In the genomic region with DNA sequence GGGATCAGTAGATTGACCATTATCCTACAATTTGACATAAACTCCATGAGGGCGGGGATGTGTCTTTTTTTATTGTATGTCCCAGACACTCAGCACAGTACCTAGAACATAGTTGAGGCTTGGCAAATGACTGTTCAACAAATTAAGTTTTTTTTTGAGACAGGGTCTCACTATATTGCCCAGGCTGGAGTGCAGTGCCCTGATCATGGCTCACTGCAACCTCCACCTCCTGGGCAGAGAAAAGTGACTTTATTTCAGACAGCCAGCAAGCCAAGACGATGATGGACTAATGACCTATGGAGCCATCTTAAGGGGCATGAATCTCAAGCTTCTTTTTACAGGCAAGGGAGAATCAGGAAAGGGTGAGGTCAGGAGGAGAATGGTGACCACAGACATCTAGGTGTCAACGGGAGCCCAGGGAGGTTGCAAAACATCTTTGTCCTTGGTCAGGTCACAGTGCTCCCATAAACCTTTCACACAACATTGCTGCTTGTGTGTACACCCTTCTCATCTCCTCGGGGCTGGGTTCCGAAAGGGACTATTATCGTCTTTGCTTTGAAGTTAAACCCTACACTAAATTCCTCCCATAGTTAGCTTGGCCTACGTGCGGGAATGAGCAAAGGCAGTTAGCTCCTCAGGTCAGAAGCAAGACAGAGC, we compare ENCODE assay signal across 1 cellular context.
TF ChIP-seq lines count a peak whose summit lies in the region.
"Not testable (repeated sequence)": the region's sequence is repeated elsewhere in the genome, so short reads cannot be mapped to it uniquely, and the experiment has no call there.

No MANE protein-coding gene starts in this region.

TF ChIP-seq in HepG2, 621 proteins besides CTCF, POLR2A, EP300 and RAD21:
- TF ChIP-seq ELF3 (CRISPR knock-in tag; IDR thresholded peaks at IDR 0.05), result peak; percentile 31; the same call in 1 of the 2 replicates
- 0 out of 2 replicates have a peak, but pooled peaks have one; percentile 36 for TF ChIP-seq ZMYM3 (CRISPR knock-in tag; IDR thresholded peaks at IDR 0.05)
- TF ChIP-seq CREM (IDR thresholded peaks at IDR 0.05), result peak; percentile 44
- TF ChIP-seq CREM (CRISPR knock-in tag; IDR thresholded peaks at IDR 0.05); FOXP1 (IDR thresholded peaks at IDR 0.05); CREB1 (IDR thresholded peaks at IDR 0.05); LCORL (IDR thresholded peaks at IDR 0.05); SOX6 (IDR thresholded peaks at IDR 0.05); SOX13 (IDR thresholded peaks at IDR 0.05): not testable (repeated sequence)
- TF ChIP-seq FOXA3 (CRISPR knock-in tag; IDR thresholded peaks at IDR 0.05), result peak; percentile 36; the same call in 1 of the 2 replicates
- peak; percentile 73; the same call in 1 of the 2 replicates for TF ChIP-seq RXRA (CRISPR knock-in tag; IDR thresholded peaks at IDR 0.05)
- TF ChIP-seq ZNF121 (CRISPR knock-in tag; IDR thresholded peaks at IDR 0.05), result peak; percentile 95
- TF ChIP-seq, protein P1, sequence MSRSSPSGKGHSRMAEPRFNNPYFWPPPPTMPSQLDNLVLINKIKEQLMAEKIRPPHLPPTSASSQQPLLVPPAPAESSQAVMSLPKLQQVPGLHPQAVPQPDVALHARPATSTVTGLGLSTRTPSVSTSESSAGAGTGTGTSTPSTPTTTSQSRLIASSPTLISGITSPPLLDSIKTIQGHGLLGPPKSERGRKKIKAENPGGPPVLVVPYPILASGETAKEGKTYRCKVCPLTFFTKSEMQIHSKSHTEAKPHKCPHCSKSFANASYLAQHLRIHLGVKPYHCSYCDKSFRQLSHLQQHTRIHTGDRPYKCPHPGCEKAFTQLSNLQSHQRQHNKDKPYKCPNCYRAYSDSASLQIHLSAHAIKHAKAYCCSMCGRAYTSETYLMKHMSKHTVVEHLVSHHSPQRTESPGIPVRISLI (CRISPR knock-in tag; IDR thresholded peaks at IDR 0.05; ENCODE audit: borderline replicate concordance), result 0 out of 2 replicates have a peak, but pooled peaks have one; percentile 7
- peak; percentile 50; the same call in 1 of the 2 replicates for TF ChIP-seq NR2F6 (IDR thresholded peaks at IDR 0.05)
- peak; percentile 49; the same call in 1 of the 2 replicates for TF ChIP-seq NR2F6 (CRISPR knock-in tag; IDR thresholded peaks at IDR 0.05)
- TF ChIP-seq ASH2L (IDR thresholded peaks at IDR 0.05; ENCODE audit: insufficient read length, low read depth, low read length), result peak; percentile 28
- peak; percentile 16; the same call in 1 of the 2 replicates for TF ChIP-seq SAP130 (CRISPR knock-in tag; IDR thresholded peaks at IDR 0.05; ENCODE audit: low read depth)
- peak; percentile 82 for TF ChIP-seq TCF7 (IDR thresholded peaks at IDR 0.05; ENCODE audit: low read depth)
- 0 out of 2 replicates have a peak, but pooled peaks have one; percentile 11 for TF ChIP-seq MIXL1 (CRISPR knock-in tag; IDR thresholded peaks at IDR 0.05)
- TF ChIP-seq BCL6 (CRISPR knock-in tag; IDR thresholded peaks at IDR 0.05), result 0 out of 2 replicates have a peak, but pooled peaks have one; percentile 18
- TF ChIP-seq FOXP1 (CRISPR knock-in tag; IDR thresholded peaks at IDR 0.05), result peak; percentile 19; the same call in 1 of the 2 replicates
- TF ChIP-seq NCOA2 (CRISPR knock-in tag; IDR thresholded peaks at IDR 0.05), result peak; percentile 57; the same call in 1 of the 2 replicates
- TF ChIP-seq FOSL2 (CRISPR knock-in tag; IDR thresholded peaks at IDR 0.05), result peak; percentile 12; the same call in 1 of the 2 replicates
- TF ChIP-seq RARA (CRISPR knock-in tag; IDR thresholded peaks at IDR 0.05), result peak; percentile 69
- peak; percentile 43; the same call in 1 of the 2 replicates for TF ChIP-seq GATAD2A (CRISPR knock-in tag; IDR thresholded peaks at IDR 0.05)
- TF ChIP-seq HOXA3 (CRISPR knock-in tag; IDR thresholded peaks at IDR 0.05), result peak; percentile 20; the same call in 1 of the 2 replicates
- TF ChIP-seq RXRB (CRISPR knock-in tag; IDR thresholded peaks at IDR 0.05; ENCODE audit: borderline replicate concordance), result peak; percentile 57; the same call in 1 of the 2 replicates
- peak; percentile 62; the same call in 1 of the 2 replicates for TF ChIP-seq SOX5 (CRISPR knock-in tag; IDR thresholded peaks at IDR 0.05; ENCODE audit: borderline replicate concordance)
- TF ChIP-seq HDAC2 (CRISPR knock-in tag; IDR thresholded peaks at IDR 0.05), result peak; percentile 54
- peak; percentile 72 for TF ChIP-seq TBX2 (CRISPR knock-in tag; IDR thresholded peaks at IDR 0.05; ENCODE audit: borderline replicate concordance)
- peak; percentile 66 for TF ChIP-seq CEBPG (CRISPR knock-in tag; IDR thresholded peaks at IDR 0.05)
- TF ChIP-seq FOXO1 (CRISPR knock-in tag; IDR thresholded peaks at IDR 0.05), result peak; percentile 45; the same call in 1 of the 2 replicates
- peak; percentile 54; the same call in 1 of the 2 replicates for TF ChIP-seq CREB1 (CRISPR knock-in tag; IDR thresholded peaks at IDR 0.05)
- TF ChIP-seq, protein P2, sequence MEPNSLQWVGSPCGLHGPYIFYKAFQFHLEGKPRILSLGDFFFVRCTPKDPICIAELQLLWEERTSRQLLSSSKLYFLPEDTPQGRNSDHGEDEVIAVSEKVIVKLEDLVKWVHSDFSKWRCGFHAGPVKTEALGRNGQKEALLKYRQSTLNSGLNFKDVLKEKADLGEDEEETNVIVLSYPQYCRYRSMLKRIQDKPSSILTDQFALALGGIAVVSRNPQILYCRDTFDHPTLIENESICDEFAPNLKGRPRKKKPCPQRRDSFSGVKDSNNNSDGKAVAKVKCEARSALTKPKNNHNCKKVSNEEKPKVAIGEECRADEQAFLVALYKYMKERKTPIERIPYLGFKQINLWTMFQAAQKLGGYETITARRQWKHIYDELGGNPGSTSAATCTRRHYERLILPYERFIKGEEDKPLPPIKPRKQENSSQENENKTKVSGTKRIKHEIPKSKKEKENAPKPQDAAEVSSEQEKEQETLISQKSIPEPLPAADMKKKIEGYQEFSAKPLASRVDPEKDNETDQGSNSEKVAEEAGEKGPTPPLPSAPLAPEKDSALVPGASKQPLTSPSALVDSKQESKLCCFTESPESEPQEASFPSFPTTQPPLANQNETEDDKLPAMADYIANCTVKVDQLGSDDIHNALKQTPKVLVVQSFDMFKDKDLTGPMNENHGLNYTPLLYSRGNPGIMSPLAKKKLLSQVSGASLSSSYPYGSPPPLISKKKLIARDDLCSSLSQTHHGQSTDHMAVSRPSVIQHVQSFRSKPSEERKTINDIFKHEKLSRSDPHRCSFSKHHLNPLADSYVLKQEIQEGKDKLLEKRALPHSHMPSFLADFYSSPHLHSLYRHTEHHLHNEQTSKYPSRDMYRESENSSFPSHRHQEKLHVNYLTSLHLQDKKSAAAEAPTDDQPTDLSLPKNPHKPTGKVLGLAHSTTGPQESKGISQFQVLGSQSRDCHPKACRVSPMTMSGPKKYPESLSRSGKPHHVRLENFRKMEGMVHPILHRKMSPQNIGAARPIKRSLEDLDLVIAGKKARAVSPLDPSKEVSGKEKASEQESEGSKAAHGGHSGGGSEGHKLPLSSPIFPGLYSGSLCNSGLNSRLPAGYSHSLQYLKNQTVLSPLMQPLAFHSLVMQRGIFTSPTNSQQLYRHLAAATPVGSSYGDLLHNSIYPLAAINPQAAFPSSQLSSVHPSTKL (CRISPR knock-in tag; IDR thresholded peaks at IDR 0.05), result peak; percentile 62
- 0 out of 2 replicates have a peak, but pooled peaks have one; percentile 14 for TF ChIP-seq LCORL (CRISPR knock-in tag; IDR thresholded peaks at IDR 0.05)
- TF ChIP-seq PHF21A (CRISPR knock-in tag; IDR thresholded peaks at IDR 0.05), result 0 out of 2 replicates have a peak, but pooled peaks have one; percentile 33
- TF ChIP-seq ISL2 (CRISPR knock-in tag; IDR thresholded peaks at IDR 0.05), result peak; percentile 55; the same call in 1 of the 2 replicates
- peak; percentile 47; the same call in 1 of the 2 replicates for TF ChIP-seq NFIC (IDR thresholded peaks at IDR 0.05; ENCODE audit: low read length)
- peak; percentile 95 for TF ChIP-seq MED1 (CRISPR knock-in tag; IDR thresholded peaks at IDR 0.05)
- TF ChIP-seq SOX6 (CRISPR knock-in tag; IDR thresholded peaks at IDR 0.05), result peak; percentile 47
- TF ChIP-seq SOX13 (CRISPR knock-in tag; conservative IDR thresholded peaks at IDR 0.05 in 1 of 2, IDR thresholded peaks at IDR 0.05 in 1 of 2), result peak in 1 of 2 experiments; percentile 62; a peak in 2 of 4 replicates
- 0 out of 2 replicates have a peak, but pooled peaks have one; percentile 74 for TF ChIP-seq ZNF775 (CRISPR knock-in tag; IDR thresholded peaks at IDR 0.05; ENCODE audit: borderline replicate concordance)
- TF ChIP-seq, protein P3, sequence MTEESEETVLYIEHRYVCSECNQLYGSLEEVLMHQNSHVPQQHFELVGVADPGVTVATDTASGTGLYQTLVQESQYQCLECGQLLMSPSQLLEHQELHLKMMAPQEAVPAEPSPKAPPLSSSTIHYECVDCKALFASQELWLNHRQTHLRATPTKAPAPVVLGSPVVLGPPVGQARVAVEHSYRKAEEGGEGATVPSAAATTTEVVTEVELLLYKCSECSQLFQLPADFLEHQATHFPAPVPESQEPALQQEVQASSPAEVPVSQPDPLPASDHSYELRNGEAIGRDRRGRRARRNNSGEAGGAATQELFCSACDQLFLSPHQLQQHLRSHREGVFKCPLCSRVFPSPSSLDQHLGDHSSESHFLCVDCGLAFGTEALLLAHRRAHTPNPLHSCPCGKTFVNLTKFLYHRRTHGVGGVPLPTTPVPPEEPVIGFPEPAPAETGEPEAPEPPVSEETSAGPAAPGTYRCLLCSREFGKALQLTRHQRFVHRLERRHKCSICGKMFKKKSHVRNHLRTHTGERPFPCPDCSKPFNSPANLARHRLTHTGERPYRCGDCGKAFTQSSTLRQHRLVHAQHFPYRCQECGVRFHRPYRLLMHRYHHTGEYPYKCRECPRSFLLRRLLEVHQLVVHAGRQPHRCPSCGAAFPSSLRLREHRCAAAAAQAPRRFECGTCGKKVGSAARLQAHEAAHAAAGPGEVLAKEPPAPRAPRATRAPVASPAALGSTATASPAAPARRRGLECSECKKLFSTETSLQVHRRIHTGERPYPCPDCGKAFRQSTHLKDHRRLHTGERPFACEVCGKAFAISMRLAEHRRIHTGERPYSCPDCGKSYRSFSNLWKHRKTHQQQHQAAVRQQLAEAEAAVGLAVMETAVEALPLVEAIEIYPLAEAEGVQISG (CRISPR knock-in tag; IDR thresholded peaks at IDR 0.05), result peak; percentile 57
- peak; percentile 93 for TF ChIP-seq ZNF263 (CRISPR knock-in tag; IDR thresholded peaks at IDR 0.05)
- TF ChIP-seq PITX1 (CRISPR knock-in tag; IDR thresholded peaks at IDR 0.05), result peak; percentile 55; the same call in 1 of the 2 replicates
- peak; percentile 47; the same call in 1 of the 2 replicates for TF ChIP-seq ESRRA (CRISPR knock-in tag; IDR thresholded peaks at IDR 0.05; ENCODE audit: low read depth)
- TF ChIP-seq GFI1 (CRISPR knock-in tag; IDR thresholded peaks at IDR 0.05; ENCODE audit: borderline replicate concordance), result 0 out of 2 replicates have a peak, but pooled peaks have one; percentile 11
